ENCODE assay signal across 1 cellular context in the genomic region with DNA sequence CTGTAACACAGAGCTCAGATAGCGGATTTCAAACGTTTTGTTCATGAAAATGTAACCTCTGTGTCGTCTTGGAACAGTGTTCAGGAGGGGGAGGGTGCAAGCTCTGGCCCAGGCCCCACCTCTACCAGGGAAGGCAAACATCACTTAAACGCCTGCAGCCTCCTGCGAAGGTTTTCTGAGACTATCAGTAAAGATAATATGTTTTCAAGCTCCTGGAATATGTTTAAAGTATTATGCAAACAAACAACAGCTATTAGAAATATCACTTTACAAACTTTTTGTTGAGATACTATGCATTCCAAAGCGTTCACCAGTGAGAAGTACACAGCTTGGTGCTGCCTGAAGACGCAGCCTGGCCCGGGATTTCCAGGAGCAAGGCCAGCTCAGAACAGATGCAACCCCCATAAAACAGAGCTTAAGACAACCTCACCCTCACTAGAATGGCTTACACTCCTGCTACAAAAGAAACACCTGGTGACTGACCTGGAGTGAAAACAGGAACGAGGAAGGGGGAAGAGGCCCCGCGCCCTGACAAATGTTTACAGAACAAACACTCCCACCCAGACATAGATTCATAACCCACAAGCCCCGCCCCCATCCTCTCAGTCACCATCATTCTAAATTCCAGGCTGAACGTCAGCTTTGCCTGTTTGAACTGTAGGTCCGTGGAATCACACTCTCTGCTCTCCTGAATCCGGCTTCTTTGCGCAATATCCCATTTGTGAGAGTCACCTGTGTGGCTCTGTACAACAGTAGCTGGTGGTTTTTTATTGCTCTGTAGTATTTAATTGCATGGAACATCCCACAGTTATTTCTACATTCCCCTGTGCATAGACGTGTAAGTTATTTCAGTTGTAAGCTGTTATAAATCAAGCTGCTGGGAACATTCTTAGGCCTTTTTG.
A peak's percentile ranks its signal among the peaks of the same experiment; 100 is the strongest.
TF ChIP-seq lines count a peak whose summit lies in the region.

No MANE protein-coding gene starts in this region.

TF ChIP-seq in HepG2, 621 proteins besides CTCF, POLR2A, EP300 and RAD21 (continued from another document and continues in another):
- TF ChIP-seq, protein P1, sequence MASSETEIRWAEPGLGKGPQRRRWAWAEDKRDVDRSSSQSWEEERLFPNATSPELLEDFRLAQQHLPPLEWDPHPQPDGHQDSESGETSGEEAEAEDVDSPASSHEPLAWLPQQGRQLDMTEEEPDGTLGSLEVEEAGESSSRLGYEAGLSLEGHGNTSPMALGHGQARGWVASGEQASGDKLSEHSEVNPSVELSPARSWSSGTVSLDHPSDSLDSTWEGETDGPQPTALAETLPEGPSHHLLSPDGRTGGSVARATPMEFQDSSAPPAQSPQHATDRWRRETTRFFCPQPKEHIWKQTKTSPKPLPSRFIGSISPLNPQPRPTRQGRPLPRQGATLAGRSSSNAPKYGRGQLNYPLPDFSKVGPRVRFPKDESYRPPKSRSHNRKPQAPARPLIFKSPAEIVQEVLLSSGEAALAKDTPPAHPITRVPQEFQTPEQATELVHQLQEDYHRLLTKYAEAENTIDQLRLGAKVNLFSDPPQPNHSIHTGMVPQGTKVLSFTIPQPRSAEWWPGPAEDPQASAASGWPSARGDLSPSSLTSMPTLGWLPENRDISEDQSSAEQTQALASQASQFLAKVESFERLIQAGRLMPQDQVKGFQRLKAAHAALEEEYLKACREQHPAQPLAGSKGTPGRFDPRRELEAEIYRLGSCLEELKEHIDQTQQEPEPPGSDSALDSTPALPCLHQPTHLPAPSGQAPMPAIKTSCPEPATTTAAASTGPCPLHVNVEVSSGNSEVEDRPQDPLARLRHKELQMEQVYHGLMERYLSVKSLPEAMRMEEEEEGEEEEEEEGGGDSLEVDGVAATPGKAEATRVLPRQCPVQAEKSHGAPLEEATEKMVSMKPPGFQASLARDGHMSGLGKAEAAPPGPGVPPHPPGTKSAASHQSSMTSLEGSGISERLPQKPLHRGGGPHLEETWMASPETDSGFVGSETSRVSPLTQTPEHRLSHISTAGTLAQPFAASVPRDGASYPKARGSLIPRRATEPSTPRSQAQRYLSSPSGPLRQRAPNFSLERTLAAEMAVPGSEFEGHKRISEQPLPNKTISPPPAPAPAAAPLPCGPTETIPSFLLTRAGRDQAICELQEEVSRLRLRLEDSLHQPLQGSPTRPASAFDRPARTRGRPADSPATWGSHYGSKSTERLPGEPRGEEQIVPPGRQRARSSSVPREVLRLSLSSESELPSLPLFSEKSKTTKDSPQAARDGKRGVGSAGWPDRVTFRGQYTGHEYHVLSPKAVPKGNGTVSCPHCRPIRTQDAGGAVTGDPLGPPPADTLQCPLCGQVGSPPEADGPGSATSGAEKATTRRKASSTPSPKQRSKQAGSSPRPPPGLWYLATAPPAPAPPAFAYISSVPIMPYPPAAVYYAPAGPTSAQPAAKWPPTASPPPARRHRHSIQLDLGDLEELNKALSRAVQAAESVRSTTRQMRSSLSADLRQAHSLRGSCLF (CRISPR knock-in tag; IDR thresholded peaks at IDR 0.05; ENCODE audit: borderline replicate concordance), result no peak
- TF ChIP-seq ZNF547 (CRISPR knock-in tag; IDR thresholded peaks at IDR 0.05), result no peak
- 0 out of 2 replicates have a peak, but pooled peaks have one; percentile 22 for TF ChIP-seq ESRRA (CRISPR knock-in tag; IDR thresholded peaks at IDR 0.05; ENCODE audit: low read depth)
- TF ChIP-seq NKX3-1 (CRISPR knock-in tag; IDR thresholded peaks at IDR 0.05), result no peak
- TF ChIP-seq ZNF788 (CRISPR knock-in tag; IDR thresholded peaks at IDR 0.05; ENCODE audit: borderline replicate concordance), result peak; percentile 66; the same call in 1 of the 2 replicates
- TF ChIP-seq, protein P2, sequence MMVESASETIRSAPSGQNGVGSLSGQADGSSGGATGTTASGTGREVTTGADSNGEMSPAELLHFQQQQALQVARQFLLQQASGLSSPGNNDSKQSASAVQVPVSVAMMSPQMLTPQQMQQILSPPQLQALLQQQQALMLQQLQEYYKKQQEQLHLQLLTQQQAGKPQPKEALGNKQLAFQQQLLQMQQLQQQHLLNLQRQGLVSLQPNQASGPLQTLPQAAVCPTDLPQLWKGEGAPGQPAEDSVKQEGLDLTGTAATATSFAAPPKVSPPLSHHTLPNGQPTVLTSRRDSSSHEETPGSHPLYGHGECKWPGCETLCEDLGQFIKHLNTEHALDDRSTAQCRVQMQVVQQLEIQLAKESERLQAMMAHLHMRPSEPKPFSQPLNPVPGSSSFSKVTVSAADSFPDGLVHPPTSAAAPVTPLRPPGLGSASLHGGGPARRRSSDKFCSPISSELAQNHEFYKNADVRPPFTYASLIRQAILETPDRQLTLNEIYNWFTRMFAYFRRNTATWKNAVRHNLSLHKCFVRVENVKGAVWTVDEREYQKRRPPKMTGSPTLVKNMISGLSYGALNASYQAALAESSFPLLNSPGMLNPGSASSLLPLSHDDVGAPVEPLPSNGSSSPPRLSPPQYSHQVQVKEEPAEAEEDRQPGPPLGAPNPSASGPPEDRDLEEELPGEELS (CRISPR knock-in tag; IDR thresholded peaks at IDR 0.05), result peak; percentile 93
- peak; percentile 98 for TF ChIP-seq CEBPB (IDR thresholded peaks at IDR 0.05; ENCODE audit: borderline replicate concordance, low read depth, low read length)
- TF ChIP-seq ELF4 (CRISPR knock-in tag; IDR thresholded peaks at IDR 0.05; ENCODE audit: borderline replicate concordance), result peak; percentile 54; the same call in 1 of the 2 replicates
- TF ChIP-seq FOSL2 (CRISPR knock-in tag; IDR thresholded peaks at IDR 0.05), result peak; percentile 76
- peak; percentile 29; the same call in 1 of the 2 replicates for TF ChIP-seq CBFB (CRISPR knock-in tag; IDR thresholded peaks at IDR 0.05)
- TF ChIP-seq, protein P3, sequence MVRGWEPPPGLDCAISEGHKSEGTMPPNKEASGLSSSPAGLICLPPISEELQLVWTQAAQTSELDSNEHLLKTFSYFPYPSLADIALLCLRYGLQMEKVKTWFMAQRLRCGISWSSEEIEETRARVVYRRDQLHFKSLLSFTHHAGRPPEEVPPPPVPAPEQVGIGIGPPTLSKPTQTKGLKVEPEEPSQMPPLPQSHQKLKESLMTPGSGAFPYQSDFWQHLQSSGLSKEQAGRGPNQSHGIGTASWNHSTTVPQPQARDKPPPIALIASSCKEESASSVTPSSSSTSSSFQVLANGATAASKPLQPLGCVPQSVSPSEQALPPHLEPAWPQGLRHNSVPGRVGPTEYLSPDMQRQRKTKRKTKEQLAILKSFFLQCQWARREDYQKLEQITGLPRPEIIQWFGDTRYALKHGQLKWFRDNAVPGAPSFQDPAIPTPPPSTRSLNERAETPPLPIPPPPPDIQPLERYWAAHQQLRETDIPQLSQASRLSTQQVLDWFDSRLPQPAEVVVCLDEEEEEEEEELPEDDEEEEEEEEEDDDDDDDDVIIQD (CRISPR knock-in tag; IDR thresholded peaks at IDR 0.05; ENCODE audit: low read depth), result peak; percentile 45; the same call in 1 of the 2 replicates
- TF ChIP-seq, protein P4, sequence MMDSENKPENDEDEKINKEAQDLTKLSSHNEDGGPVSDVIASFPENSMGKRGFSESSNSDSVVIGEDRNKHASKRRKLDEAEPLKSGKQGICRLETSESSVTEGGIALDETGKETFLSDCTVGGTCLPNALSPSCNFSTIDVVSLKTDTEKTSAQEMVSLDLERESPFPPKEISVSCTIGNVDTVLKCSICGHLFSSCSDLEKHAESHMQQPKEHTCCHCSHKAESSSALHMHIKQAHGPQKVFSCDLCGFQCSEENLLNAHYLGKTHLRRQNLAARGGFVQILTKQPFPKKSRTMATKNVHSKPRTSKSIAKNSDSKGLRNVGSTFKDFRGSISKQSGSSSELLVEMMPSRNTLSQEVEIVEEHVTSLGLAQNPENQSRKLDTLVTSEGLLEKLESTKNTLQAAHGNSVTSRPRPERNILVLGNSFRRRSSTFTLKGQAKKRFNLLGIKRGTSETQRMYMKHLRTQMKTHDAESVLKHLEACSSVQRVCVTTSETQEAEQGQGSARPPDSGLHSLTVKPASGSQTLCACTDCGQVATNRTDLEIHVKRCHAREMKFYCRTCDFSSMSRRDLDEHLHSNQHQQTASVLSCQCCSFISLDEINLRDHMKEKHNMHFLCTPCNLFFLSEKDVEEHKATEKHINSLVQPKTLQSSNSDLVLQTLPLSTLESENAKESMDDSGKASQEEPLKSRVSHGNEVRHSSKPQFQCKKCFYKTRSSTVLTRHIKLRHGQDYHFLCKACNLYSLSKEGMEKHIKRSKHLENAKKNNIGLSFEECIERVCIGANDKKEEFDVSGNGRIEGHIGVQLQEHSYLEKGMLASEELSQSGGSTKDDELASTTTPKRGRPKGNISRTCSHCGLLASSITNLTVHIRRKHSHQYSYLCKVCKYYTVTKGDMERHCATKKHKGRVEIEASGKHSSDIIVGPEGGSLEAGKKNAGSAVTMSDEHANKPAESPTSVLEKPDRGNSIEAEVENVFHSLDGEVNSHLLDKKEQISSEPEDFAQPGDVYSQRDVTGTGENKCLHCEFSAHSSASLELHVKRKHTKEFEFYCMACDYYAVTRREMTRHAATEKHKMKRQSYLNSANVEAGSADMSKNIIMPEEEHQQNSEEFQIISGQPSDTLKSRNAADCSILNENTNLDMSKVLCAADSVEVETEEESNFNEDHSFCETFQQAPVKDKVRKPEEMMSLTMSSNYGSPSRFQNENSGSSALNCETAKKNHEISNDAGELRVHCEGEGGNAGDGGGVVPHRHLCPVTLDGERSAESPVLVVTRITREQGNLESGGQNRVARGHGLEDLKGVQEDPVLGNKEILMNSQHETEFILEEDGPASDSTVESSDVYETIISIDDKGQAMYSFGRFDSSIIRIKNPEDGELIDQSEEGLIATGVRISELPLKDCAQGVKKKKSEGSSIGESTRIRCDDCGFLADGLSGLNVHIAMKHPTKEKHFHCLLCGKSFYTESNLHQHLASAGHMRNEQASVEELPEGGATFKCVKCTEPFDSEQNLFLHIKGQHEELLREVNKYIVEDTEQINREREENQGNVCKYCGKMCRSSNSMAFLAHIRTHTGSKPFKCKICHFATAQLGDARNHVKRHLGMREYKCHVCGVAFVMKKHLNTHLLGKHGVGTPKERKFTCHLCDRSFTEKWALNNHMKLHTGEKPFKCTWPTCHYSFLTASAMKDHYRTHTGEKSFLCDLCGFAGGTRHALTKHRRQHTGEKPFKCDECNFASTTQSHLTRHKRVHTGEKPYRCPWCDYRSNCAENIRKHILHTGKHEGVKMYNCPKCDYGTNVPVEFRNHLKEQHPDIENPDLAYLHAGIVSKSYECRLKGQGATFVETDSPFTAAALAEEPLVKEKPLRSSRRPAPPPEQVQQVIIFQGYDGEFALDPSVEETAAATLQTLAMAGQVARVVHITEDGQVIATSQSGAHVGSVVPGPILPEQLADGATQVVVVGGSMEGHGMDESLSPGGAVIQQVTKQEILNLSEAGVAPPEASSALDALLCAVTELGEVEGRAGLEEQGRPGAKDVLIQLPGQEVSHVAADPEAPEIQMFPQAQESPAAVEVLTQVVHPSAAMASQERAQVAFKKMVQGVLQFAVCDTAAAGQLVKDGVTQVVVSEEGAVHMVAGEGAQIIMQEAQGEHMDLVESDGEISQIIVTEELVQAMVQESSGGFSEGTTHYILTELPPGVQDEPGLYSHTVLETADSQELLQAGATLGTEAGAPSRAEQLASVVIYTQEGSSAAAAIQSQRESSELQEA (CRISPR knock-in tag; IDR thresholded peaks at IDR 0.05; ENCODE audit: not compliant biosample characterization), result no peak
- TF ChIP-seq MZF1 (CRISPR knock-in tag; IDR thresholded peaks at IDR 0.05; ENCODE audit: borderline replicate concordance), result no peak
- TF ChIP-seq KAT7 (CRISPR knock-in tag; IDR thresholded peaks at IDR 0.05; ENCODE audit: borderline replicate concordance), result peak; percentile 53; the same call in 1 of the 2 replicates
- TF ChIP-seq RFX3 (CRISPR knock-in tag; IDR thresholded peaks at IDR 0.05), result no peak
- TF ChIP-seq TCF7 (IDR thresholded peaks at IDR 0.05; ENCODE audit: low read depth), result no peak
- peak; percentile 24; the same call in 1 of the 2 replicates for TF ChIP-seq ZNF263 (CRISPR knock-in tag; IDR thresholded peaks at IDR 0.05)
- no peak for TF ChIP-seq ZNF235 (CRISPR knock-in tag; IDR thresholded peaks at IDR 0.05; ENCODE audit: borderline replicate concordance)
- no peak for TF ChIP-seq ZNF83 (CRISPR knock-in tag; IDR thresholded peaks at IDR 0.05; ENCODE audit: borderline replicate concordance)
- no peak for TF ChIP-seq ZFP90 (CRISPR knock-in tag; IDR thresholded peaks at IDR 0.05; ENCODE audit: borderline replicate concordance)
- no peak for TF ChIP-seq MBNL3 (CRISPR knock-in tag; conservative IDR thresholded peaks at IDR 0.05)
- TF ChIP-seq CHD4 (IDR thresholded peaks at IDR 0.05; ENCODE audit: borderline replicate concordance, low read length), result 0 out of 2 replicates have a peak, but pooled peaks have one; percentile 44
- TF ChIP-seq HNF4G (IDR thresholded peaks at IDR 0.05; ENCODE audit: borderline replicate concordance, low read depth, low read length), result peak; percentile 58; the same call in 1 of the 2 replicates
- TF ChIP-seq HNF4G (CRISPR knock-in tag; IDR thresholded peaks at IDR 0.05; ENCODE audit: borderline replicate concordance, low read depth), result no peak
- TF ChIP-seq, protein P5, sequence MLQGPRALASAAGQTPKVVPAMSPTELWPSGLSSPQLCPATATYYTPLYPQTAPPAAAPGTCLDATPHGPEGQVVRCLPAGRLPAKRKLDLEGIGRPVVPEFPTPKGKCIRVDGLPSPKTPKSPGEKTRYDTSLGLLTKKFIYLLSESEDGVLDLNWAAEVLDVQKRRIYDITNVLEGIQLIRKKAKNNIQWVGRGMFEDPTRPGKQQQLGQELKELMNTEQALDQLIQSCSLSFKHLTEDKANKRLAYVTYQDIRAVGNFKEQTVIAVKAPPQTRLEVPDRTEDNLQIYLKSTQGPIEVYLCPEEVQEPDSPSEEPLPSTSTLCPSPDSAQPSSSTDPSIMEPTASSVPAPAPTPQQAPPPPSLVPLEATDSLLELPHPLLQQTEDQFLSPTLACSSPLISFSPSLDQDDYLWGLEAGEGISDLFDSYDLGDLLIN (CRISPR knock-in tag; IDR thresholded peaks at IDR 0.05; ENCODE audit: borderline replicate concordance), result no peak
- no peak for TF ChIP-seq KDM5A (IDR thresholded peaks at IDR 0.05; ENCODE audit: borderline replicate concordance, low read length)
- TF ChIP-seq ZNF329 (CRISPR knock-in tag; IDR thresholded peaks at IDR 0.05; ENCODE audit: low read depth), result no peak
- no peak for TF ChIP-seq ZBTB20 (CRISPR knock-in tag; IDR thresholded peaks at IDR 0.05; ENCODE audit: borderline replicate concordance, low read depth)
- TF ChIP-seq, protein P6, sequence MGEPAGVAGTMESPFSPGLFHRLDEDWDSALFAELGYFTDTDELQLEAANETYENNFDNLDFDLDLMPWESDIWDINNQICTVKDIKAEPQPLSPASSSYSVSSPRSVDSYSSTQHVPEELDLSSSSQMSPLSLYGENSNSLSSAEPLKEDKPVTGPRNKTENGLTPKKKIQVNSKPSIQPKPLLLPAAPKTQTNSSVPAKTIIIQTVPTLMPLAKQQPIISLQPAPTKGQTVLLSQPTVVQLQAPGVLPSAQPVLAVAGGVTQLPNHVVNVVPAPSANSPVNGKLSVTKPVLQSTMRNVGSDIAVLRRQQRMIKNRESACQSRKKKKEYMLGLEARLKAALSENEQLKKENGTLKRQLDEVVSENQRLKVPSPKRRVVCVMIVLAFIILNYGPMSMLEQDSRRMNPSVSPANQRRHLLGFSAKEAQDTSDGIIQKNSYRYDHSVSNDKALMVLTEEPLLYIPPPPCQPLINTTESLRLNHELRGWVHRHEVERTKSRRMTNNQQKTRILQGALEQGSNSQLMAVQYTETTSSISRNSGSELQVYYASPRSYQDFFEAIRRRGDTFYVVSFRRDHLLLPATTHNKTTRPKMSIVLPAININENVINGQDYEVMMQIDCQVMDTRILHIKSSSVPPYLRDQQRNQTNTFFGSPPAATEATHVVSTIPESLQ (CRISPR knock-in tag; conservative IDR thresholded peaks at IDR 0.05), result no peak
- TF ChIP-seq ZNF33B (CRISPR knock-in tag; IDR thresholded peaks at IDR 0.05), result no peak
- TF ChIP-seq ZNF816 (CRISPR knock-in tag; IDR thresholded peaks at IDR 0.05; ENCODE audit: borderline replicate concordance), result no peak
- TF ChIP-seq ZNF331 (CRISPR knock-in tag; IDR thresholded peaks at IDR 0.05), result peak; percentile 67
- TF ChIP-seq ZNF292 (CRISPR knock-in tag; IDR thresholded peaks at IDR 0.05; ENCODE audit: borderline replicate concordance, low read depth), result peak; percentile 69; the same call in 1 of the 2 replicates
- TF ChIP-seq SSRP1 (CRISPR knock-in tag; IDR thresholded peaks at IDR 0.05), result no peak
- peak; percentile 63; the same call in 1 of the 2 replicates for TF ChIP-seq RXRB (CRISPR knock-in tag; IDR thresholded peaks at IDR 0.05; ENCODE audit: borderline replicate concordance)
